ENCODE assay signal across 28 cellular contexts in genomic region chr19:35174226-35174625, GRCh38. TPM values are rescaled to one million over a fixed set of nuclear protein-coding genes. Genes with fewer than 3 reads are reported as not detected.
A peak's percentile ranks its signal among the peaks of the same experiment; 100 is the strongest.
DNase-seq lines count a peak whose midpoint lies in the region; ATAC-seq and TF ChIP-seq lines count a peak whose summit lies in the region.
"Had no signal": no experiment of that assay in that cellular context is flagged by ENCODE, and none has a peak within 500 bp of the region (broad histone marks: within the 10 kb centered on the region; RNA-seq: fewer than 3 reads in every experiment).

No MANE protein-coding gene starts in this region.

- H3K36me3 Mint-ChIP-seq in activated CD8-positive, alpha-beta T cell treated with anti-CD3 and anti-CD28 coated beads for 36 hours (ENCODE audit: low read depth), result peaks cover 31% of the 10 kb centered on the region
- H3K36me3 Mint-ChIP-seq in activated CD8-positive, alpha-beta T cell treated with anti-CD3 and anti-CD28 coated beads, Interleukin-2, amount 10 ng/mL, durations not matched to agents 7 days and 5 days (ENCODE audit: low read depth), result peaks cover 46% of the 10 kb centered on the region
- peaks cover 45% of the 10 kb centered on the region for H3K36me3 Mint-ChIP-seq in CD4-positive, alpha-beta T cell (ENCODE audit: low read depth)
- H3K36me3 Mint-ChIP-seq in activated CD4-positive, alpha-beta memory T cell treated with anti-CD3 and anti-CD28 coated beads, Interleukin-2, amount 10 ng/mL, durations not matched to agents 7 days and 5 days (ENCODE audit: low read depth), result peaks cover 54% of the 10 kb centered on the region
- H3K36me3 Mint-ChIP-seq in naive thymus-derived CD4-positive, alpha-beta T cell, result peaks cover 1 to 52% (median 10%) of the 10 kb centered on the region in 5 donors

- no peak for TF ChIP-seq POLR2A in ovary (IDR thresholded peaks at IDR 0.05)

- H3K9me3 Mint-ChIP-seq in activated CD8-positive, alpha-beta T cell treated with anti-CD3 and anti-CD28 coated beads for 36 hours, result peaks cover 5% of the 10 kb centered on the region
- peaks cover 4% of the 10 kb centered on the region for H3K9me3 Mint-ChIP-seq in activated CD8-positive, alpha-beta T cell treated with anti-CD3 and anti-CD28 coated beads, Interleukin-2, amount 10 ng/mL, durations not matched to agents 7 days and 5 days (ENCODE audit: insufficient read depth)
- H3K9me3 Mint-ChIP-seq in CD4-positive, alpha-beta T cell, result no peaks in the 10 kb centered on the region
- H3K9me3 Mint-ChIP-seq in activated CD4-positive, alpha-beta memory T cell treated with anti-CD3 and anti-CD28 coated beads, Interleukin-2, amount 10 ng/mL, durations not matched to agents 7 days and 5 days, result peaks cover 15% of the 10 kb centered on the region
- H3K9me3 Mint-ChIP-seq in naive thymus-derived CD4-positive, alpha-beta T cell, result peaks cover 0 to 12% (median 0%) of the 10 kb centered on the region in 11 donors

- peaks cover 12 to 21% of the 10 kb centered on the region in 2 donors for H3K4me1 ChIP-seq in naive thymus-derived CD4-positive, alpha-beta T cell (ENCODE audit: control insufficient read depth in 2 of 2, insufficient read depth in 2 of 2, low read length in 2 of 2)
- H3K4me1 ChIP-seq in ovary (ENCODE audit: insufficient read depth), result no peaks in the 10 kb centered on the region
- H3K4me1 ChIP-seq: BE2C, SJSA1 had no signal

- intact Hi-C loops in activated CD8-positive, alpha-beta T cell treated with anti-CD3 and anti-CD28 coated beads for 36 hours (cut with micrococcal nuclease), result no loop called here
- intact Hi-C loops in CD4-positive, alpha-beta T cell (cut with DNase I, micrococcal nuclease), result no loop called here
- intact Hi-C loops in naive thymus-derived CD4-positive, alpha-beta T cell (cut with micrococcal nuclease), result loop anchor here (5.0 kb wide), 1 partner anchor 38 kb away; no protein-coding TSS in a partner anchor
- intact Hi-C loops in ovary (cut with DNase I), result no loop called here

- H3K27ac Mint-ChIP-seq in activated CD8-positive, alpha-beta T cell treated with anti-CD3 and anti-CD28 coated beads for 36 hours, result peak overlapping the region; percentile 14
- no peak overlapping the region for H3K27ac Mint-ChIP-seq in activated CD8-positive, alpha-beta T cell treated with anti-CD3 and anti-CD28 coated beads, Interleukin-2, amount 10 ng/mL, durations not matched to agents 7 days and 5 days
- peak overlapping the region; percentile 85 for H3K27ac Mint-ChIP-seq in CD4-positive, alpha-beta T cell
- H3K27ac Mint-ChIP-seq in activated CD4-positive, alpha-beta memory T cell treated with anti-CD3 and anti-CD28 coated beads, Interleukin-2, amount 10 ng/mL, durations not matched to agents 7 days and 5 days, result peak overlapping the region; percentile 23
- peak overlapping the region in 5 of 9 donors; percentile 33 to 79 (median 66) for H3K27ac Mint-ChIP-seq in naive thymus-derived CD4-positive, alpha-beta T cell
- H3K27ac Mint-ChIP-seq: CD14-positive monocyte, H9, HFFc6 had no signal

- 87 to 93% (median 87%) methylated on average over 6 of the region's 6 CpGs for WGBS in ovary, 3 donors

- H3K9me3 ChIP-seq in CD4-positive, alpha-beta T cell (ENCODE audit: control insufficient read depth, low read length), result no peaks in the 10 kb centered on the region
- H3K9me3 ChIP-seq in naive thymus-derived CD4-positive, alpha-beta T cell (ENCODE audit: control insufficient read depth in 2 of 3, low read length in 3 of 3), result no peaks in the 10 kb centered on the region
- no peaks in the 10 kb centered on the region for H3K9me3 ChIP-seq in ovary
- H3K9me3 ChIP-seq: BE2C, SJSA1 had no signal

- H3K4me3 Mint-ChIP-seq in activated CD8-positive, alpha-beta T cell treated with anti-CD3 and anti-CD28 coated beads for 36 hours, result no peak overlapping the region
- no peak overlapping the region for H3K4me3 Mint-ChIP-seq in activated CD8-positive, alpha-beta T cell treated with anti-CD3 and anti-CD28 coated beads, Interleukin-2, amount 10 ng/mL, durations not matched to agents 7 days and 5 days
- H3K4me3 Mint-ChIP-seq in CD4-positive, alpha-beta T cell, result no peak overlapping the region
- H3K4me3 Mint-ChIP-seq in activated CD4-positive, alpha-beta memory T cell treated with anti-CD3 and anti-CD28 coated beads, Interleukin-2, amount 10 ng/mL, durations not matched to agents 7 days and 5 days, result no peak overlapping the region
- no peak overlapping the region for H3K4me3 Mint-ChIP-seq in naive thymus-derived CD4-positive, alpha-beta T cell
- H3K4me3 Mint-ChIP-seq: CD14-positive monocyte, H9, HFFc6 had no signal

- POLR2A ChIA-PET in activated CD8-positive, alpha-beta T cell treated with anti-CD3 and anti-CD28 coated beads for 36 hours (lab: Charles Lee), result interaction anchor here (1.2 to 2.7 kb wide), 3 partner anchors 10 to 25 kb away, joined by 3 to 17 read pairs (median 3); no protein-coding TSS in a partner anchor
- POLR2A ChIA-PET in activated CD8-positive, alpha-beta T cell treated with anti-CD3 and anti-CD28 coated beads, Interleukin-2, amount 10 ng/mL, durations not matched to agents 7 days and 5 days (lab: Charles Lee), result interaction anchor here (0.6 to 1.1 kb wide), 2 partner anchors 36 to 439 kb away, joined by 3 read pairs; partner anchors contain the start of gene HAUS5
- POLR2A ChIA-PET in CD4-positive, alpha-beta T cell (lab: Charles Lee), result interaction anchor here (0.7 to 3.4 kb wide), 4 partner anchors 20 to 71 kb away, joined by 3 to 21 read pairs (median 3); partner anchors contain the start of gene FXYD5
- POLR2A ChIA-PET in activated CD4-positive, alpha-beta memory T cell treated with anti-CD3 and anti-CD28 coated beads, Interleukin-2, amount 10 ng/mL, durations not matched to agents 7 days and 5 days (lab: Charles Lee), result interaction anchor here (1.4 to 9.7 kb wide), 3 partner anchors 15 to 37 kb away, joined by 4 to 106 read pairs (median 12); partner anchors contain the start of gene FXYD5
- POLR2A ChIA-PET in naive thymus-derived CD4-positive, alpha-beta T cell (lab: Charles Lee), result interaction anchor here (0.6 to 1.9 kb wide), 9 partner anchors 13 to 481 kb away, joined by 3 to 12 read pairs (median 4); partner anchors contain the start of gene FXYD5

- ATAC-seq in activated CD8-positive, alpha-beta T cell treated with anti-CD3 and anti-CD28 coated beads for 36 hours, result no peak
- ATAC-seq in activated CD8-positive, alpha-beta T cell treated with anti-CD3 and anti-CD28 coated beads, Interleukin-2, amount 10 ng/mL, durations not matched to agents 7 days and 5 days, result no peak
- no peak for ATAC-seq in CD4-positive, alpha-beta T cell (ENCODE audit: poor library complexity)
- no peak for ATAC-seq in naive thymus-derived CD4-positive, alpha-beta T cell
- ATAC-seq in HG03432 (IDR thresholded peaks at IDR 0.05; ENCODE audit: unreplicated experiment) (no peak), HG03460 (IDR thresholded peaks at IDR 0.05; ENCODE audit: unreplicated experiment) (no peak)

- no peak overlapping the region for H3K27ac ChIP-seq in CD4-positive, alpha-beta T cell (ENCODE audit: low read depth, low read length)
- no peak overlapping the region for H3K27ac ChIP-seq in naive thymus-derived CD4-positive, alpha-beta T cell (ENCODE audit: low read depth, low read length)
- no peak overlapping the region for H3K27ac ChIP-seq in ovary
- H3K27ac ChIP-seq: GM23248, SJSA1 had no signal

- TF ChIP-seq EP300 in ovary (IDR thresholded peaks at IDR 0.05), result no peak

- peaks cover 0 to 26% (median 7%) of the 10 kb centered on the region in 3 experiments for H3K36me3 ChIP-seq in naive thymus-derived CD4-positive, alpha-beta T cell (ENCODE audit: control insufficient read depth in 2 of 3, insufficient read depth in 3 of 3, low read length in 3 of 3)
- no peaks in the 10 kb centered on the region for H3K36me3 ChIP-seq in ovary
- H3K36me3 ChIP-seq: BE2C had no signal

- H3K4me1 Mint-ChIP-seq in activated CD8-positive, alpha-beta T cell treated with anti-CD3 and anti-CD28 coated beads for 36 hours (ENCODE audit: low read depth), result peaks cover 33% of the 10 kb centered on the region
- H3K4me1 Mint-ChIP-seq in activated CD8-positive, alpha-beta T cell treated with anti-CD3 and anti-CD28 coated beads, Interleukin-2, amount 10 ng/mL, durations not matched to agents 7 days and 5 days (ENCODE audit: low read depth), result peaks cover 46% of the 10 kb centered on the region
- peaks cover 59% of the 10 kb centered on the region for H3K4me1 Mint-ChIP-seq in CD4-positive, alpha-beta T cell (ENCODE audit: low read depth)
- peaks cover 32% of the 10 kb centered on the region for H3K4me1 Mint-ChIP-seq in activated CD4-positive, alpha-beta memory T cell treated with anti-CD3 and anti-CD28 coated beads, Interleukin-2, amount 10 ng/mL, durations not matched to agents 7 days and 5 days
- H3K4me1 Mint-ChIP-seq in naive thymus-derived CD4-positive, alpha-beta T cell, result peaks cover 28 to 57% (median 44%) of the 10 kb centered on the region in 7 donors

- no peaks in the 10 kb centered on the region for H3K27me3 ChIP-seq in CD4-positive, alpha-beta T cell (ENCODE audit: control insufficient read depth, insufficient read depth, low read length)
- no peaks in the 10 kb centered on the region for H3K27me3 ChIP-seq in naive thymus-derived CD4-positive, alpha-beta T cell (ENCODE audit: control insufficient read depth in 2 of 2, insufficient read depth in 2 of 2, low read length in 2 of 2)
- H3K27me3 ChIP-seq in ovary, result no peaks in the 10 kb centered on the region
- H3K27me3 ChIP-seq: BE2C, SJSA1 had no signal

- no peak for DNase-seq in activated CD8-positive, alpha-beta T cell treated with anti-CD3 and anti-CD28 coated beads for 36 hours
- DNase-seq in activated CD8-positive, alpha-beta T cell treated with anti-CD3 and anti-CD28 coated beads, Interleukin-2, amount 10 ng/mL, durations not matched to agents 7 days and 5 days, result no peak
- no peak for DNase-seq in CD4-positive, alpha-beta T cell
- DNase-seq in activated CD4-positive, alpha-beta memory T cell treated with anti-CD3 and anti-CD28 coated beads, Interleukin-2, amount 10 ng/mL, durations not matched to agents 7 days and 5 days, result no peak
- no peak for DNase-seq in naive thymus-derived CD4-positive, alpha-beta T cell
- no peak for DNase-seq in ovary
- DNase-seq: 8988T, ACHN, BE2C, GM23248, HFFc6, IMR-90, Karpas-422, NCI-H1092, NCI-H1417 treated with DMSO at 0.1 percent for 48 hours, NCI-H1694 treated with DMSO at 0.1 percent for 48 hours, NCI-H2081 treated with DMSO at 0.1 percent for 48 hours, NCI-H2171, NCI-H226, NCI-H510A, NCI-H69, Right ventricle myocardium superior, RPMI8226 had no signal

- CTCF ChIA-PET in activated CD8-positive, alpha-beta T cell treated with anti-CD3 and anti-CD28 coated beads for 36 hours (lab: Charles Lee), result interaction anchor here (1.0 to 1.2 kb wide), 2 partner anchors 32 to 108 kb away, joined by 3 to 7 read pairs; no protein-coding TSS in a partner anchor
- CTCF ChIA-PET in activated CD8-positive, alpha-beta T cell treated with anti-CD3 and anti-CD28 coated beads, Interleukin-2, amount 10 ng/mL, durations not matched to agents 7 days and 5 days (lab: Charles Lee), result interaction anchor here (2.8 kb wide), 1 partner anchor 32 kb away, joined by 10 read pairs; the partner anchor contains the start of gene FXYD7
- CTCF ChIA-PET in CD4-positive, alpha-beta T cell (lab: Charles Lee), result interaction anchor here (0.9 kb wide), 1 partner anchor 20 kb away, joined by 3 read pairs; the partner anchor contains the start of gene FXYD5
- CTCF ChIA-PET in activated CD4-positive, alpha-beta memory T cell treated with anti-CD3 and anti-CD28 coated beads, Interleukin-2, amount 10 ng/mL, durations not matched to agents 7 days and 5 days (lab: Charles Lee), result no interaction called here
- CTCF ChIA-PET in naive thymus-derived CD4-positive, alpha-beta T cell (lab: Charles Lee), result no interaction called here

- H3K27me3 Mint-ChIP-seq in activated CD8-positive, alpha-beta T cell treated with anti-CD3 and anti-CD28 coated beads for 36 hours, result no peaks in the 10 kb centered on the region
- H3K27me3 Mint-ChIP-seq in activated CD8-positive, alpha-beta T cell treated with anti-CD3 and anti-CD28 coated beads, Interleukin-2, amount 10 ng/mL, durations not matched to agents 7 days and 5 days (ENCODE audit: low read depth), result no peaks in the 10 kb centered on the region
- no peaks in the 10 kb centered on the region for H3K27me3 Mint-ChIP-seq in CD4-positive, alpha-beta T cell
- H3K27me3 Mint-ChIP-seq in activated CD4-positive, alpha-beta memory T cell treated with anti-CD3 and anti-CD28 coated beads, Interleukin-2, amount 10 ng/mL, durations not matched to agents 7 days and 5 days, result no peaks in the 10 kb centered on the region
- no peaks in the 10 kb centered on the region for H3K27me3 Mint-ChIP-seq in naive thymus-derived CD4-positive, alpha-beta T cell

- no peak overlapping the region for H3K4me3 ChIP-seq in naive thymus-derived CD4-positive, alpha-beta T cell (ENCODE audit: low read length)
- H3K4me3 ChIP-seq in ovary, result no peak overlapping the region
- H3K4me3 ChIP-seq: GM23248, SJSA1 had no signal

- TF ChIP-seq CTCF in activated CD8-positive, alpha-beta T cell treated with anti-CD3 and anti-CD28 coated beads for 36 hours (IDR thresholded peaks at IDR 0.05), result no peak
- no peak for TF ChIP-seq CTCF in CD4-positive, alpha-beta T cell (IDR thresholded peaks at IDR 0.05)
- no peak for TF ChIP-seq CTCF in ovary (IDR thresholded peaks at IDR 0.05)

RNA-seq across cellular contexts. Expression of gene FXYD5, which starts 19.7 kb away (rescaled TPM):
- total RNA-seq in activated CD8-positive, alpha-beta T cell treated with anti-CD3 and anti-CD28 coated beads for 36 hours, result 100 to 1,000 TPM; 225 to 241 TPM
- 100 to 1,000 TPM; 338 to 384 TPM for total RNA-seq in activated CD8-positive, alpha-beta T cell treated with anti-CD3 and anti-CD28 coated beads, Interleukin-2, amount 10 ng/mL, durations not matched to agents 7 days and 5 days
- total RNA-seq in CD4-positive, alpha-beta T cell, result 100 to 1,000 TPM; 587 to 615 TPM
- total RNA-seq in activated CD4-positive, alpha-beta memory T cell treated with anti-CD3 and anti-CD28 coated beads, Interleukin-2, amount 10 ng/mL, durations not matched to agents 7 days and 5 days, result 100 to 1,000 TPM; 588 to 589 TPM
- 100 to 1,000 TPM; 362 to 458 (median 387) TPM for total RNA-seq in naive thymus-derived CD4-positive, alpha-beta T cell
- polyA plus RNA-seq in naive thymus-derived CD4-positive, alpha-beta T cell, result 100 to 1,000 TPM; 464 to 575 TPM
- total RNA-seq in ovary, result 10 to 100 TPM in 6 of 7 donors, 1 to 10 TPM in 1; 8.2 to 37.1 (median 17.9) TPM
- polyA plus RNA-seq in ovary, result 10 to 100 TPM; 31.2 to 79.3 TPM

RNA-seq across cellular contexts. Expression of gene FXYD7, which starts 31.2 kb away (rescaled TPM):
- total RNA-seq in activated CD8-positive, alpha-beta T cell treated with anti-CD3 and anti-CD28 coated beads for 36 hours, result under 1 TPM in 1 of 2 experiments, not detected in 1; 0.38 TPM
- total RNA-seq in activated CD8-positive, alpha-beta T cell treated with anti-CD3 and anti-CD28 coated beads, Interleukin-2, amount 10 ng/mL, durations not matched to agents 7 days and 5 days, result 1 to 10 TPM; 4.1 to 5.2 TPM
- total RNA-seq in CD4-positive, alpha-beta T cell, result 10 to 100 TPM; 15.3 to 15.6 TPM
- 1 to 10 TPM; 8.3 to 8.8 TPM for total RNA-seq in activated CD4-positive, alpha-beta memory T cell treated with anti-CD3 and anti-CD28 coated beads, Interleukin-2, amount 10 ng/mL, durations not matched to agents 7 days and 5 days
- 10 to 100 TPM in 1 of 5 experiments, 1 to 10 TPM in 4; 1.8 to 13.2 (median 3.5) TPM for total RNA-seq in naive thymus-derived CD4-positive, alpha-beta T cell
- 1 to 10 TPM; 2.1 to 2.6 TPM for polyA plus RNA-seq in naive thymus-derived CD4-positive, alpha-beta T cell
- total RNA-seq in ovary, result 1 to 10 TPM in 3 of 7 donors, under 1 TPM in 3, not detected in 1; 0.30 to 2.8 (median 1.0) TPM
- under 1 TPM in 1 of 2 donors, not detected in 1; 0.38 TPM for polyA plus RNA-seq in ovary
- total RNA-seq: GM23248, IMR-90, Right ventricle myocardium superior, SJSA1 had no signal
- polyA plus RNA-seq: CD14-positive monocyte, GM23248 had no signal

RNA-seq across cellular contexts. Expression of gene FXYD1, which starts 35.6 kb away (rescaled TPM):
- total RNA-seq in activated CD8-positive, alpha-beta T cell treated with anti-CD3 and anti-CD28 coated beads for 36 hours, result 1 to 10 TPM in 1 of 2 experiments, not detected in 1; 1.9 TPM
- total RNA-seq in activated CD8-positive, alpha-beta T cell treated with anti-CD3 and anti-CD28 coated beads, Interleukin-2, amount 10 ng/mL, durations not matched to agents 7 days and 5 days, result 1 to 10 TPM; 1.3 to 1.4 TPM
- 1 to 10 TPM; 2.1 to 2.4 TPM for total RNA-seq in CD4-positive, alpha-beta T cell
- 1 to 10 TPM; 3.3 to 3.6 TPM for total RNA-seq in activated CD4-positive, alpha-beta memory T cell treated with anti-CD3 and anti-CD28 coated beads, Interleukin-2, amount 10 ng/mL, durations not matched to agents 7 days and 5 days
- total RNA-seq in naive thymus-derived CD4-positive, alpha-beta T cell, result 1 to 10 TPM in 1 of 5 experiments, under 1 TPM in 2, not detected in 2; 0.46 to 1.2 (median 0.78) TPM
- under 1 TPM in 1 of 2 donors, not detected in 1; 0.91 TPM for polyA plus RNA-seq in naive thymus-derived CD4-positive, alpha-beta T cell
- total RNA-seq in ovary, result 100 to 1,000 TPM in 3 of 7 donors, 10 to 100 TPM in 4; 26.7 to 204 (median 95.8) TPM
- polyA plus RNA-seq in ovary, result 100 to 1,000 TPM in 1 of 2 donors, 10 to 100 TPM in 1; 88.5 to 134 TPM
- total RNA-seq: SJSA1 had no signal

RNA-seq across cellular contexts. Expression of gene LGI4, which starts 39.4 kb away (rescaled TPM):
- total RNA-seq in activated CD8-positive, alpha-beta T cell treated with anti-CD3 and anti-CD28 coated beads for 36 hours, result under 1 TPM; 0.25 to 0.27 TPM
- total RNA-seq in activated CD8-positive, alpha-beta T cell treated with anti-CD3 and anti-CD28 coated beads, Interleukin-2, amount 10 ng/mL, durations not matched to agents 7 days and 5 days, result under 1 TPM; 0.13 TPM
- under 1 TPM; 0.69 to 0.70 TPM for total RNA-seq in CD4-positive, alpha-beta T cell
- under 1 TPM; 0.55 to 0.68 TPM for total RNA-seq in activated CD4-positive, alpha-beta memory T cell treated with anti-CD3 and anti-CD28 coated beads, Interleukin-2, amount 10 ng/mL, durations not matched to agents 7 days and 5 days
- 1 to 10 TPM in 1 of 5 experiments, under 1 TPM in 4; 0.19 to 1.6 (median 0.51) TPM for total RNA-seq in naive thymus-derived CD4-positive, alpha-beta T cell
- not detected for polyA plus RNA-seq in naive thymus-derived CD4-positive, alpha-beta T cell
- total RNA-seq in ovary, result 1 to 10 TPM; 1.9 to 7.5 (median 3.8) TPM
- 10 to 100 TPM; 11.9 to 13.3 TPM for polyA plus RNA-seq in ovary
- total RNA-seq: IMR-90, SJSA1 had no signal
- polyA plus RNA-seq: CD14-positive monocyte had no signal

RNA-seq across cellular contexts. Expression of gene FAM187B, which starts 54.3 kb away (rescaled TPM):
- total RNA-seq in activated CD8-positive, alpha-beta T cell treated with anti-CD3 and anti-CD28 coated beads for 36 hours, result not detected
- total RNA-seq in activated CD8-positive, alpha-beta T cell treated with anti-CD3 and anti-CD28 coated beads, Interleukin-2, amount 10 ng/mL, durations not matched to agents 7 days and 5 days, result not detected
- total RNA-seq in CD4-positive, alpha-beta T cell, result not detected
- total RNA-seq in activated CD4-positive, alpha-beta memory T cell treated with anti-CD3 and anti-CD28 coated beads, Interleukin-2, amount 10 ng/mL, durations not matched to agents 7 days and 5 days, result not detected
- not detected for total RNA-seq in naive thymus-derived CD4-positive, alpha-beta T cell
- polyA plus RNA-seq in naive thymus-derived CD4-positive, alpha-beta T cell, result not detected
- not detected for total RNA-seq in ovary
- polyA plus RNA-seq in ovary, result under 1 TPM in 1 of 2 donors, not detected in 1; 0.06 TPM
- total RNA-seq: GM23248, H9, HFFc6, IMR-90, Right ventricle myocardium superior, SJSA1 had no signal
- polyA plus RNA-seq: CD14-positive monocyte, GM23248, IMR-90 had no signal

Comparison
In these comparisons a context has a peak if more than half of its experiments do, and no peak if none do; other contexts are left out.
1. RNA of gene FXYD5, which starts 19.7 kb away (total RNA-seq): 587 to 615 TPM in CD4-positive, alpha-beta T cell, 588 to 589 TPM in activated CD4-positive, alpha-beta memory T cell treated with anti-CD3 and anti-CD28 coated beads, Interleukin-2, amount 10 ng/mL, durations not matched to agents 7 days and 5 days, 362 to 458 TPM in naive thymus-derived CD4-positive, alpha-beta T cell, 338 to 384 TPM in activated CD8-positive, alpha-beta T cell treated with anti-CD3 and anti-CD28 coated beads, Interleukin-2, amount 10 ng/mL, durations not matched to agents 7 days and 5 days and 225 to 241 TPM in activated CD8-positive, alpha-beta T cell treated with anti-CD3 and anti-CD28 coated beads for 36 hours; 8.2 to 37.1 TPM in ovary; every median in the first group is over 4 times any median in the second.
2. RNA of gene FXYD1, which starts 35.6 kb away (total RNA-seq): 26.7 to 204 TPM in ovary; 3.3 to 3.6 TPM in activated CD4-positive, alpha-beta memory T cell treated with anti-CD3 and anti-CD28 coated beads, Interleukin-2, amount 10 ng/mL, durations not matched to agents 7 days and 5 days, 2.1 to 2.4 TPM in CD4-positive, alpha-beta T cell, 1.9 TPM in activated CD8-positive, alpha-beta T cell treated with anti-CD3 and anti-CD28 coated beads for 36 hours, 1.3 to 1.4 TPM in activated CD8-positive, alpha-beta T cell treated with anti-CD3 and anti-CD28 coated beads, Interleukin-2, amount 10 ng/mL, durations not matched to agents 7 days and 5 days and 0.46 to 1.2 TPM in naive thymus-derived CD4-positive, alpha-beta T cell; every median in the first group is over 4 times any median in the second.
3. CTCF ChIA-PET loops: an anchor here in activated CD8-positive, alpha-beta T cell treated with anti-CD3 and anti-CD28 coated beads for 36 hours (1.0 to 1.2 kb wide), activated CD8-positive, alpha-beta T cell treated with anti-CD3 and anti-CD28 coated beads, Interleukin-2, amount 10 ng/mL, durations not matched to agents 7 days and 5 days (2.8 kb wide) and CD4-positive, alpha-beta T cell (0.9 kb wide); none called in activated CD4-positive, alpha-beta memory T cell treated with anti-CD3 and anti-CD28 coated beads, Interleukin-2, amount 10 ng/mL, durations not matched to agents 7 days and 5 days and naive thymus-derived CD4-positive, alpha-beta T cell.
4. intact Hi-C loops: an anchor here in naive thymus-derived CD4-positive, alpha-beta T cell (5.0 kb wide); none called in activated CD8-positive, alpha-beta T cell treated with anti-CD3 and anti-CD28 coated beads for 36 hours, CD4-positive, alpha-beta T cell and ovary.